Comparison of ENCODE assay signal across 1 cellular context in the genomic region with DNA sequence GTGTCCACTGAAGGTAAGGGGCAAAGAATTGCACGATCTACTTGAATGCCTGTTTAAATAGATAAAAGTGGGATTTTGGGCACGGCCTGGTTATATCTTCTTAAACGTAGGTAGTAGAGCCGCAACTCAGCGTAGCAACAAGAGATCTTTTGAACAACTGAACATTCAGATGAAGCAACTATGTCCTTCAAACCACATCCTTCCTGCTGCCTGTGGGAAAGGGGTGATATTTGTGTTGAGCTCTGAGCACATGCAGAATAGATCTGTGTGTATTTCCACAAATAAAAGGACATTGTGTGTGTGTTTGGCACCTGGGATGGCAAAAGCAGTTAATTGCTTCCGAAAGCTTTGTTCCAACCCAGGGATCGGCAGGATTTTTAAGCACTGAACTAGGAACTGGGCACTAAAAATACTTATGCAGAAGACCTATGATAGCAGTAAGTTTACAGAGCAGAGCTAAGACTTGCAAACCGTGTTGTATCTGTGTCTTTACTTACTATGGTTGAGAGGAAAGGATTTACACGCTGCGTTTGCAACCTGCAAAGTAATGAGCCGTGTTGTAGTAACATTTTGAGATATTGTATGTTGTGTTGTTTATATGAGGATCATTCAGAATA.
TF ChIP-seq lines count a peak whose summit lies in the region.

No MANE protein-coding gene starts in this region.

TF ChIP-seq in SK-N-SH, 30 proteins besides CTCF, POLR2A, EP300 and RAD21 (continued from another document):
- TF ChIP-seq, protein P1, sequence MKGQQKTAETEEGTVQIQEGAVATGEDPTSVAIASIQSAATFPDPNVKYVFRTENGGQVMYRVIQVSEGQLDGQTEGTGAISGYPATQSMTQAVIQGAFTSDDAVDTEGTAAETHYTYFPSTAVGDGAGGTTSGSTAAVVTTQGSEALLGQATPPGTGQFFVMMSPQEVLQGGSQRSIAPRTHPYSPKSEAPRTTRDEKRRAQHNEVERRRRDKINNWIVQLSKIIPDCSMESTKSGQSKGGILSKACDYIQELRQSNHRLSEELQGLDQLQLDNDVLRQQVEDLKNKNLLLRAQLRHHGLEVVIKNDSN (IDR thresholded peaks at IDR 0.05; ENCODE audit: borderline replicate concordance, low read depth) = no peak
- TF ChIP-seq TAF1 (IDR thresholded peaks at IDR 0.05; ENCODE audit: borderline replicate concordance, low read depth, low read length) = no peak
- TF ChIP-seq FOXM1 (IDR thresholded peaks at IDR 0.05; ENCODE audit: low read depth) = no peak
- TF ChIP-seq PBX3 (IDR thresholded peaks at IDR 0.05) = no peak
- TF ChIP-seq EZH2phosphoT487 (IDR thresholded peaks at IDR 0.05; ENCODE audit: borderline replicate concordance, low read depth) = no peak
- no peak for TF ChIP-seq MXI1 (IDR thresholded peaks at IDR 0.05; ENCODE audit: low read depth, low read length)
- no peak for TF ChIP-seq FOSL2 (IDR thresholded peaks at IDR 0.05; ENCODE audit: borderline replicate concordance, low read depth)
- TF ChIP-seq FOXJ3 (CRISPR knock-in tag; IDR thresholded peaks at IDR 0.05) = no peak
- TF ChIP-seq POLR2AphosphoS5 (IDR thresholded peaks at IDR 0.05; ENCODE audit: low read depth, low read length) = no peak
